ENCODE assay signal across 8 cellular contexts in the genomic region with DNA sequence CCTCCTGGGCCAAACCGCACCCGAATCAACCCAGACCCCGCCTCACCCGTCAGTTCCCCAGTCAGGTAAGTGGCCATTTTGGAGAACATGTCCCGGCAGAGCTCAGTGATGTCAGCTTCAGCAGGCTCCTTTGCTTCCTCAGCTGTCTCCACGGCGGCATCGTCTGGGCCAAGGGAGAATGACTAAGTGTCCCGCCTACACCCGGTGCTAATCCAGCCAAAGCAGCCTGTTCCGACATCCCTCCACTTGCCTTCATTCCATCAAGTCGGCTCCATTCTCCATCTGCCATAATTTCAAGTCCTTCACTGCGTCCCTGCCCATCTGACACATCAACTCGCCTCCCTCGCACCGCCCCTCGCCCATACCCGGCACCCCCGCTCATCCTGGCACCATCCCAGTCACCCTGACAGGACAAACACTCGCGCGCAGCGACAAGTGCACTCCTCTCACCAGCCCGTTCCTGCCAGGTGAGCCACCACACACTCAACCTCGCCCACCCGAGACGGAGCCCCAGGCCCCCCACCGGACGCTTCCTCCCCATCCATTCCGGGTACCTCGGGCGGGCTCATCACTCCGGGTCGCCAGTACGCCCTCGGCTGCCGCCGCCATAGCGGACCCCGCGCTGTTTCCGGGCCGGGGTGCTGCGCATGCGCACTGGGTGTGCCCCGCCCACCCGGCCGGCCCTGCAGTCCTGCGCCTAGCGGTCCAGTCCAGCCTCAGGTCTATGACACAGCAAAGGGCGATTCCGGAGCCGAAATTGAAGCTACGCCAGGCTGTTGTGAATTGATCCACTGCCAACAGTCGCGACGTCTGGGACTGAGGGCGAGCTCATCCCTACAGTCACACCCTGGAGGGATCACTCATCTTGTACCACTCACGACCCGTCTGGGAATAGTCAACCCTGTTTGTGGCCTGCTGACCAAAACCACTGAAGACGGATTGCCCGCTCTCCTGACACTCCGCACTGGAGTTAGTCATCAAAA. TPM values are rescaled to one million over a fixed set of nuclear protein-coding genes. Genes with fewer than 3 reads are reported as not detected.
DNase-seq lines count a peak whose midpoint lies in the region; ATAC-seq, FAIRE-seq and TF ChIP-seq lines count a peak whose summit lies in the region.

TSS of gene BLOC1S2 (minus strand) at position 630 of the 983 bp plus-strand sequence. CDS start at position 609, 21 bp downstream.

- no peaks in the 10 kb centered on the region for H3K9me3 ChIP-seq in smooth muscle cell (replicated peaks; ENCODE audit: low read depth)

- H3K79me2 ChIP-seq in ACC112 (ENCODE audit: control insufficient read depth, insufficient read depth, low read length, unreplicated experiment) (peaks cover 42% of the 10 kb centered on the region), smooth muscle cell (ENCODE audit: low read depth) (peaks cover 36% of the 10 kb centered on the region)

- no peaks in the 10 kb centered on the region for H3K9me3 Mint-ChIP-seq in WTC11

- peak within 1 kb of the TSS; percentile 92 for H3K4me2 ChIP-seq in smooth muscle cell

- H2AFZ ChIP-seq in ACC112 (ENCODE audit: low read length, unreplicated experiment): peak within 1 kb of the TSS; percentile 94
- peak within 1 kb of the TSS; percentile 90 for H2AFZ ChIP-seq in smooth muscle cell (ENCODE audit: low read depth)

- peak within 1 kb of the TSS; percentile 94 for H3K27ac Mint-ChIP-seq in WTC11

- CTCF ChIA-PET in WTC11 (lab: Charles Lee): interaction anchor here (0.7 to 2.4 kb wide), 3 partner anchors 17 to 232 kb away, joined by 3 to 6 read pairs (median 5); no protein-coding TSS in a partner anchor

- TF ChIP-seq CTCF in WTC11 (IDR thresholded peaks at IDR 0.05) (no peak), bronchial epithelial cell (IDR thresholded peaks at IDR 0.05; ENCODE audit: insufficient read depth, low read length, severe bottlenecking) (peak; percentile 5), smooth muscle cell (IDR thresholded peaks at IDR 0.05; ENCODE audit: borderline replicate concordance, insufficient read depth, poor library complexity, severe bottlenecking) (no peak)

- peak within 1 kb of the TSS; percentile 89 for H3K9ac ChIP-seq in smooth muscle cell (ENCODE audit: low read depth)

- peak; percentile 81 for DNase-seq in NCI-H2227 (lab: John Stamatoyannopoulos, UW; ENCODE audit: unreplicated experiment)
- DNase-seq in WTC11 (ENCODE audit: low spot score): peak; percentile 85
- peak; percentile 99 for DNase-seq in bronchial epithelial cell (ENCODE audit: low read depth)
- peak; percentile 99 for DNase-seq in iPS-NIHi7 (ENCODE audit: extremely low spot score)
- peak; percentile 95 for DNase-seq in smooth muscle cell (lab: John Stamatoyannopoulos, UW; ENCODE audit: unreplicated experiment)

- 2% methylated on average over 50 of the region's 63 CpGs for WGBS in smooth muscle cell (ENCODE audit: low lambda C conversion rate)

- POLR2A ChIA-PET in WTC11 (lab: Charles Lee): interaction anchor here (0.5 to 1.0 kb wide), 3 partner anchors 87 to 975 kb away, joined by 3 to 4 read pairs (median 3); partner anchors contain the start of genes COX15 and CUTC

- FAIRE-seq in bronchial epithelial cell (lab: Jason Lieb, UNC): peak; percentile 80

- peaks cover 3% of the 10 kb centered on the region; the same call in 1 of the 2 replicates for H3K36me3 Mint-ChIP-seq in WTC11

- H4K20me1 ChIP-seq in smooth muscle cell (ENCODE audit: low read depth): peaks cover 22% of the 10 kb centered on the region

- H3K27me3 Mint-ChIP-seq in WTC11 (ENCODE audit: low read depth): peaks cover 5% of the 10 kb centered on the region

- H3F3A ChIP-seq in smooth muscle cell (ENCODE audit: low read depth): peaks cover 11% of the 10 kb centered on the region

- peaks cover 12% of the 10 kb centered on the region for H3K4me1 ChIP-seq in ACC112 (ENCODE audit: control insufficient read depth, insufficient read depth, low read length, unreplicated experiment)
- peaks cover 12% of the 10 kb centered on the region for H3K4me1 ChIP-seq in smooth muscle cell (ENCODE audit: low read depth)

- ATAC-seq in GM18858 (IDR thresholded peaks at IDR 0.05; ENCODE audit: unreplicated experiment) (peak; percentile 86), HG03095 (IDR thresholded peaks at IDR 0.05; ENCODE audit: unreplicated experiment) (peak; percentile 89), WTC11 (peak; percentile 91)

- H3K27me3 ChIP-seq in ACC112 (ENCODE audit: insufficient read depth, low read length) (no peaks in the 10 kb centered on the region), bronchial epithelial cell (ENCODE audit: control insufficient read depth, insufficient read depth, low read length) (no peaks in the 10 kb centered on the region), smooth muscle cell (ENCODE audit: low read depth) (peaks cover 2% of the 10 kb centered on the region)

- H3K4me3 ChIP-seq in ACC112 (ENCODE audit: low read depth, low read length) (peak within 1 kb of the TSS; percentile 94), bronchial epithelial cell (ENCODE audit: low read depth, low read length) (peak within 1 kb of the TSS; percentile 91), smooth muscle cell (peak within 1 kb of the TSS; percentile 90)

- peak within 1 kb of the TSS; percentile 81 for H3K27ac ChIP-seq in ACC112 (ENCODE audit: low read depth, low read length)
- peak within 1 kb of the TSS; percentile 99 for H3K27ac ChIP-seq in smooth muscle cell (ENCODE audit: low read depth)

- H3K4me1 Mint-ChIP-seq in WTC11: peaks cover 17% of the 10 kb centered on the region

- peak within 1 kb of the TSS; percentile 99 for H3K4me3 Mint-ChIP-seq in WTC11

- H3K36me3 ChIP-seq in ACC112 (ENCODE audit: insufficient read depth, low read length) (0 out of 2 replicates have a peak, but pooled peaks cover 4% of the 10 kb centered on the region), bronchial epithelial cell (ENCODE audit: control insufficient read depth, insufficient read depth, low read length) (peaks cover 7% of the 10 kb centered on the region), smooth muscle cell (ENCODE audit: low read depth) (no peaks in the 10 kb centered on the region)

TF ChIP-seq in WTC11, 78 proteins besides CTCF, POLR2A, EP300 and RAD21 (continues in another document):
- TF ChIP-seq, protein P1, sequence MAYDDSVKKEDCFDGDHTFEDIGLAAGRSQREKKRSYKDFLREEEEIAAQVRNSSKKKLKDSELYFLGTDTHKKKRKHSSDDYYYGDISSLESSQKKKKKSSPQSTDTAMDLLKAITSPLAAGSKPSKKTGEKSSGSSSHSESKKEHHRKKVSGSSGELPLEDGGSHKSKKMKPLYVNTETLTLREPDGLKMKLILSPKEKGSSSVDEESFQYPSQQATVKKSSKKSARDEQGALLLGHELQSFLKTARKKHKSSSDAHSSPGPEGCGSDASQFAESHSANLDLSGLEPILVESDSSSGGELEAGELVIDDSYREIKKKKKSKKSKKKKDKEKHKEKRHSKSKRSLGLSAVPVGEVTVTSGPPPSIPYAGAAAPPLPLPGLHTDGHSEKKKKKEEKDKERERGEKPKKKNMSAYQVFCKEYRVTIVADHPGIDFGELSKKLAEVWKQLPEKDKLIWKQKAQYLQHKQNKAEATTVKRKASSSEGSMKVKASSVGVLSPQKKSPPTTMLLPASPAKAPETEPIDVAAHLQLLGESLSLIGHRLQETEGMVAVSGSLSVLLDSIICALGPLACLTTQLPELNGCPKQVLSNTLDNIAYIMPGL (CRISPR knock-in tag; IDR thresholded peaks at IDR 0.05): peak; percentile 72; the same call in 1 of the 2 replicates
- no peak for TF ChIP-seq ZNF532 (CRISPR knock-in tag; IDR thresholded peaks at IDR 0.05; ENCODE audit: borderline replicate concordance)

RNA-seq across cellular contexts. Expression of gene BLOC1S2, which starts in this region (rescaled TPM):
- 47.6 to 54.1 TPM (median 52.4 TPM) in 3 replicates for total RNA-seq in WTC11 (2021)
- 107 and 131 TPM in 2 replicates for total RNA-seq in bronchial epithelial cell
- 67.2 and 82.1 TPM in 2 replicates for total RNA-seq in smooth muscle cell
- 62.0 and 93.2 TPM in 2 replicates for polyA plus RNA-seq in smooth muscle cell

Comparison
In these comparisons a context has a peak if more than half of its experiments do, and no peak if none do; other contexts are left out.
1. Peak in every context shown above with its lines: DNase-seq, ATAC-seq, H3K4me3 ChIP-seq and H3K27ac ChIP-seq.